In genomic region chr17:81308784-81309139, GRCh38 we compare ENCODE assay signal across 8 cellular contexts. TPM values are rescaled to one million over a fixed set of nuclear protein-coding genes. Genes with fewer than 3 reads are reported as not detected.
A peak's percentile ranks its signal among the peaks of the same experiment; 100 is the strongest.
DNase-seq lines count a peak whose midpoint lies in the region; ATAC-seq and TF ChIP-seq lines count a peak whose summit lies in the region.
"Not testable (repeated sequence)": the region's sequence is repeated elsewhere in the genome, so short reads cannot be mapped to it uniquely, and the experiment has no call there.

No MANE protein-coding gene starts in this region.

- H2AFZ ChIP-seq in osteoblast (ENCODE audit: low read length): peak overlapping the region; percentile 88

- POLR2A ChIA-PET in BJ (lab: Charles Lee): not testable (repeated sequence)

- not testable (repeated sequence) for H3K27me3 ChIP-seq in BJ (ENCODE audit: control insufficient read depth, insufficient read depth, low read length); HL-60 (ENCODE audit: insufficient read depth, poor library complexity, severe bottlenecking); duodenal mucosa (ENCODE audit: control insufficient read depth in 1 of 2, insufficient read depth in 2 of 2, low read length in 2 of 2); right atrium auricular region; lung (ENCODE audit: control insufficient read depth, insufficient read depth); osteoblast (ENCODE audit: insufficient read depth, low read length); subcutaneous abdominal adipose tissue (ENCODE audit: control insufficient read depth in 5 of 5, insufficient read depth in 4 of 5, low read length in 5 of 5)

- H3K27ac ChIP-seq in HL-60 (replicated peaks) (peak overlapping the region; percentile 30), VCaP (peak overlapping the region; percentile 71), right atrium auricular region (peak overlapping the region; percentile 72 to 79), lung (ENCODE audit: low read depth in 1 of 2, low read length in 1 of 2) (peak overlapping the region; percentile 73 to 84), subcutaneous abdominal adipose tissue (ENCODE audit: low read depth, low read length) (peak overlapping the region; percentile 77)
- H3K27ac ChIP-seq in duodenal mucosa (ENCODE audit: low read depth, low read length); osteoblast (ENCODE audit: low read depth, low read length): not testable (repeated sequence)

- peaks cover 13% of the 10 kb centered on the region in 2 donors for H3K4me1 ChIP-seq in duodenal mucosa (ENCODE audit: control insufficient read depth in 1 of 2, insufficient read depth in 2 of 2, low read length in 2 of 2)
- peaks cover 0 to 20% of the 10 kb centered on the region in 2 donors for H3K4me1 ChIP-seq in right atrium auricular region
- H3K4me1 ChIP-seq in lung (ENCODE audit: control insufficient read depth in 2 of 2, insufficient read depth in 2 of 2, low read length in 2 of 2): peaks cover 4 to 15% of the 10 kb centered on the region in 2 donors
- peaks cover 10% of the 10 kb centered on the region for H3K4me1 ChIP-seq in osteoblast (ENCODE audit: insufficient read depth, low read length)
- H3K4me1 ChIP-seq in subcutaneous abdominal adipose tissue (ENCODE audit: control insufficient read depth in 5 of 5, insufficient read depth in 5 of 5, low read length in 5 of 5): peaks cover 0 to 33% (median 25%) of the 10 kb centered on the region in 5 donors

- H3K9me3 ChIP-seq in duodenal mucosa (ENCODE audit: control insufficient read depth in 1 of 2, low read length in 2 of 2); right atrium auricular region; lung (ENCODE audit: control insufficient read depth in 2 of 2, insufficient read depth in 1 of 2, low read length in 1 of 2); osteoblast (ENCODE audit: low read depth, low read length); subcutaneous abdominal adipose tissue (ENCODE audit: control insufficient read depth in 5 of 5, low read length in 5 of 5): not testable (repeated sequence)

- H3K36me3 ChIP-seq in BJ (ENCODE audit: control insufficient read depth, insufficient read depth, low read length); duodenal mucosa (ENCODE audit: control insufficient read depth in 1 of 2, insufficient read depth in 2 of 2, low read length in 2 of 2); right atrium auricular region; lung (ENCODE audit: control insufficient read depth in 2 of 2, insufficient read depth in 2 of 2, low read length in 2 of 2); osteoblast (ENCODE audit: insufficient read depth, low read length); subcutaneous abdominal adipose tissue (ENCODE audit: control insufficient read depth in 5 of 5, insufficient read depth in 5 of 5, low read length in 5 of 5): not testable (repeated sequence)

- CTCF ChIA-PET in BJ (lab: Yijun Ruan, JAX): interaction anchor here (1.0 to 3.0 kb wide), 11 partner anchors 11 to 176 kb away, joined by 3 to 15 read pairs (median 4); partner anchors contain the start of gene SLC38A10

- not testable (repeated sequence) for DNase-seq in BJ (ENCODE audit: low read depth); HL-60 (ENCODE audit: low read depth in 1 of 2, low spot score in 1 of 2); right atrium auricular region (ENCODE audit: low spot score); lung (ENCODE audit: low spot score); osteoblast (ENCODE audit: insufficient read length, low spot score, missing footprints)

- peak overlapping the region; percentile 59 for H3K4me2 ChIP-seq in osteoblast (ENCODE audit: insufficient read depth, low read length)

- H3K79me2 ChIP-seq in osteoblast (ENCODE audit: insufficient read depth, low read length): not testable (repeated sequence)

- H3K9ac ChIP-seq in duodenal mucosa (ENCODE audit: low read depth in 1 of 2, low read length in 2 of 2): peak overlapping the region; percentile 47 to 87
- peak overlapping the region in 4 of 5 donors; percentile 23 to 76 (median 64) for H3K9ac ChIP-seq in subcutaneous abdominal adipose tissue (ENCODE audit: low read length in 5 of 5)

- H3K4me3 ChIP-seq in BJ (ENCODE audit: low read depth, low read length) (peak overlapping the region; percentile 13; the same call in 1 of the 2 replicates), duodenal mucosa (ENCODE audit: low read depth in 1 of 2, low read length in 2 of 2) (peak overlapping the region; percentile 55 to 58), right atrium auricular region (peak overlapping the region; percentile 20 to 47), osteoblast (ENCODE audit: insufficient read depth, low read length) (peak overlapping the region; percentile 53), subcutaneous abdominal adipose tissue (ENCODE audit: low read depth in 1 of 5, low read length in 5 of 5) (peak overlapping the region in 4 of 5 donors; percentile 64 to 72 (median 67))
- not testable (repeated sequence) for H3K4me3 ChIP-seq in HL-60 (replicated peaks; ENCODE audit: insufficient read depth, low read length); lung

- WGBS in lung, 2 donors: 42 to 63% methylated on average over 14 of the region's 14 CpGs

- not testable (repeated sequence) for TF ChIP-seq CTCF in BJ (IDR thresholded peaks at IDR 0.05; ENCODE audit: insufficient read depth, low read depth, low read length); HL-60 (IDR thresholded peaks at IDR 0.05; ENCODE audit: insufficient read depth, low read length); VCaP (conservative IDR thresholded peaks at IDR 0.05); right atrium auricular region (IDR thresholded peaks at IDR 0.05); lung (IDR thresholded peaks at IDR 0.05; ENCODE audit: control extremely low read depth, extremely low read depth); osteoblast (IDR thresholded peaks at IDR 0.05; ENCODE audit: extremely low read depth, low read depth, low read length)

- not testable (repeated sequence) for H4K20me1 ChIP-seq in osteoblast (ENCODE audit: insufficient read depth, low read length)

- not testable (repeated sequence) for ATAC-seq in lung (ENCODE audit: insufficient read depth, low FRiP score)

RNA-seq across cellular contexts. Expression of gene SLC38A10, which starts 13.7 kb away (rescaled TPM):
- polyA plus RNA-seq in BJ (2011; rRNA removed): 34.6 and 55.4 TPM in 2 replicates
- polyA minus RNA-seq in BJ (2011; rRNA and poly(A)+ RNA removed): 49.8 and 63.7 TPM in 2 replicates
- 10 to 100 TPM; 46.2 to 63.4 TPM for total RNA-seq in right atrium auricular region
- 100 to 1,000 TPM in 1 of 2 donors, 10 to 100 TPM in 1; 56.0 to 127 TPM for total RNA-seq in lung
- polyA plus RNA-seq in lung: 10 to 100 TPM; 69.6 to 95.3 TPM
- total RNA-seq in osteoblast: 85.5 and 92.6 TPM in 2 replicates
